Comparison of ENCODE assay signal across 39 cellular contexts in the genomic region with DNA sequence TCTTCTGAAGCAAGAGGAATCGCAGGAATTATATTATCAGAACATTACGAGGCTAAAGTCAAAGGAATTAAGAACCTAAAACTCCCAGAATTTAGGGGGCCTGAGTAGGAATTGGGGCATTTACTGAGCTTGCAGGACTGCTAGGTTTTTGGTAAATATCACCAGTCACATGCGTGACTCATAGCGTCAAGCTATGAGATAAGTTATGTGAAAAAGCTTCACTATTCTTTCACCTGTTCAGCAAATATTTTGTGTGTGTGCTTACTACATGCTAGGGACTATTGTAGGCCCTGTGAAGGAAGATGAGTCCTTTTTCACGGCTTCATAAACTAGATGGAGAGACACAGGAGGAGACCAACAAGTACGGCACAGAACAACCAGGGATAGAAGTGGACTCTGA. TPM values are rescaled to one million over a fixed set of nuclear protein-coding genes. Genes with fewer than 3 reads are reported as not detected.
"Had no signal": no experiment of that assay in that cellular context is flagged by ENCODE, and none has a peak within 500 bp of the region (broad histone marks: within the 10 kb centered on the region; RNA-seq: fewer than 3 reads in every experiment).

No MANE protein-coding gene starts in this region.

- H3K27me3 ChIP-seq: ascending aorta, body of pancreas, brain microvascular endothelial cell, breast epithelium, cardiac muscle cell had no signal

- H3K27ac ChIP-seq: adrenal gland, ascending aorta, body of pancreas, brain microvascular endothelial cell, breast epithelium, cardiac muscle cell had no signal

- H3K36me3 ChIP-seq: adrenal gland, ascending aorta, brain microvascular endothelial cell, breast epithelium, cardiac muscle cell had no signal

- H3K4me3 ChIP-seq: adrenal gland, ascending aorta, body of pancreas, breast epithelium, cardiac muscle cell had no signal

- DNase-seq: activated effector memory CD4-positive, alpha-beta T cell treated with anti-CD3 and anti-CD28 coated beads, Interleukin-2, amount 50 U/mL, for 16 hours; activated effector memory CD4-positive, alpha-beta T cell treated with Interleukin-2 at 50 U/mL for 16 hours; activated gamma-delta T cell; activated gamma-delta T cell treated with Interleukin-2 at 50 U/mL for 16 hours; activated naive CD4-positive, alpha-beta T cell; activated naive CD4-positive, alpha-beta T cell treated with anti-CD3 and anti-CD28 coated beads for 36 hours; activated naive CD4-positive, alpha-beta T cell treated with anti-CD3 and anti-CD28 coated beads, Interleukin-2, amount 10 ng/mL, durations not matched to agents 7 days and 5 days; activated naive CD4-positive, alpha-beta T cell treated with anti-CD3 and anti-CD28 coated beads, Interleukin-2, amount 50 U/mL, for 16 hours; activated naive CD4-positive, alpha-beta T cell treated with Interleukin-2 at 50 U/mL for 16 hours; activated naive CD8-positive, alpha-beta T cell treated with anti-CD3 and anti-CD28 coated beads for 36 hours; activated naive CD8-positive, alpha-beta T cell treated with anti-CD3 and anti-CD28 coated beads, Interleukin-2, amount 10 ng/mL, durations not matched to agents 7 days and 5 days; activated naive CD8-positive, alpha-beta T cell treated with anti-CD3 and anti-CD28 coated beads, Interleukin-2, amount 50 U/mL, for 24 hours; activated T-cell treated with anti-CD3 and anti-CD28 coated beads, Interleukin-2, amount 50 U/mL, for 24 hours; activated T-cell treated with anti-CD3 and anti-CD28 coated beads, Interleukin-2, amount 50 U/mL, for 4 hours; activated T-cell treated with anti-CD3 and anti-CD28 coated beads, Interleukin-2, amount 50 U/mL, for 48 hours; activated T-cell treated with anti-CD3 and anti-CD28 coated beads, Interleukin-2, amount 50 U/mL, for 72 hours; adrenal gland; amniotic stem cell; amygdala; anterior cingulate cortex; aorta; body of pancreas; brain microvascular endothelial cell; caudate nucleus; central memory CD4-positive, alpha-beta T cell; cerebellar nuclear complex had no signal

- ATAC-seq: activated naive CD4-positive, alpha-beta T cell treated with anti-CD3 and anti-CD28 coated beads, Interleukin-2, amount 50 U/mL, for 72 hours; activated naive CD8-positive, alpha-beta T cell treated with anti-CD3 and anti-CD28 coated beads, Interleukin-2, amount 50 U/mL, for 24 hours; activated T-cell treated with anti-CD3 and anti-CD28 coated beads, Interleukin-2, amount 50 U/mL, for 4 hours; activated T-cell treated with anti-CD3 and anti-CD28 coated beads, Interleukin-2, amount 50 U/mL, for 72 hours; activated T-helper 17 cell treated with anti-CD3 and anti-CD28 coated beads, Interleukin-2, amount 50 U/mL, for 72 hours; body of pancreas had no signal

- H3K9me3 ChIP-seq: adrenal gland, ascending aorta, body of pancreas, breast epithelium had no signal

- H3K4me1 ChIP-seq: adrenal gland, ascending aorta, body of pancreas, breast epithelium had no signal

- FAIRE-seq: bronchial epithelial cell had no signal

RNA-seq across cellular contexts. Expression of a gene that starts 52.2 kb away (rescaled TPM):
- total RNA-seq: activated naive CD4-positive, alpha-beta T cell treated with anti-CD3 and anti-CD28 coated beads for 36 hours; activated naive CD4-positive, alpha-beta T cell treated with anti-CD3 and anti-CD28 coated beads, Interleukin-2, amount 50 U/mL, for 72 hours; activated naive CD8-positive, alpha-beta T cell treated with anti-CD3 and anti-CD28 coated beads for 36 hours; activated naive CD8-positive, alpha-beta T cell treated with anti-CD3 and anti-CD28 coated beads, Interleukin-2, amount 10 ng/mL, durations not matched to agents 7 days and 5 days; activated T-cell treated with anti-CD3 and anti-CD28 coated beads, Interleukin-2, amount 50 U/mL, for 4 hours; activated T-cell treated with anti-CD3 and anti-CD28 coated beads, Interleukin-2, amount 50 U/mL, for 72 hours; activated T-helper 1 cell treated with anti-CD3 and anti-CD28 coated beads, Interleukin-12 subunit alpha, Interleukin-12 subunit beta, Interleukin-2, Interleukin-4 antibody, amounts not matched to agents 30 ng/mL and 10 ng/mL and 1 ng/mL, durations not matched to agents 14 hours and 24 hours and 36 hours; activated T-helper 17 cell treated with anti-CD3 and anti-CD28 coated beads, Interleukin-2, amount 50 U/mL, for 72 hours; activated T-helper 2 cell treated with anti-CD3 and anti-CD28 coated beads, Interferon-gamma antibody, Interleukin-2, Interleukin-4, amounts not matched to agents 10 μg/mL and 5 μg/mL and 100 μg/mL, durations not matched to agents 14 hours and 24 hours and 36 hours; adrenal gland; aorta; ascending aorta; astrocyte; body of pancreas; breast epithelium; bronchial epithelial cell; cardiac muscle cell; cardiac septum; cerebellum; chondrocyte had no signal
- polyA plus RNA-seq: adipose tissue, adrenal gland, aorta, cardiac muscle cell had no signal
